Comparison of ENCODE assay signal across 13 cellular contexts in the genomic region with DNA sequence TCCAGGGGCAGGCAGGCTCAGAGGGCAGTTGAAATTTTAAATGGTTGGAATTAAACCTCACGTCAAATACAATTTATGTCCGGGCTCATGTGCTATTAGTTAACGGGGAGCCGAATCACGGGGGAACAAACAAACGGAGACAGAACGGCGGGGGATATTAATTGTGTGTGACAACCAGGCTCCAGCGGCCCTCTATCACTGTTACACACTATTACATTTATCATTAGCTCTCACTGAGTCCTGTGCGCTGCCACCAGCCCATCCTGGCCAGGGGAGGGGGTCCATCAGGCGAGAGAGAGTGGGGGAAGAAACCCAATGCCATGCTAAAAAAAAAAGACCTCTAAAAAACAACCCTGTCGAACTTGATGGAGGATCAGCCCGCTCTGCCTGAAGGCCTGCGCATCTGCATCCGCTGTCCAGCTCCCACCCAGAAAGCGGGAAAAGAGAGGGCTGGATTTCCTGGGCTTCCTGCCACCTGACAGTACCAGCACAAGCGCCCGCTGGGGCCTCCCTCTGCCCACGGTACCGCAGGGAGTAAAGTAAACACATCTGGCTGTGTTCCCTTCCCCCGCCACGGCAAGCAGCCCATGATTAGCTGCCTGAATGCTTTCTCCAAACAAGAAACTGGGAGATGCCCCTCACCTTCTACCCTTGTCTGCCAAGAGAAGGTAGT. TPM values are rescaled to one million over a fixed set of nuclear protein-coding genes. Genes with fewer than 3 reads are reported as not detected.
A peak's percentile ranks its signal among the peaks of the same experiment; 100 is the strongest.
DNase-seq lines count a peak whose midpoint lies in the region; TF ChIP-seq lines count a peak whose summit lies in the region.
"Had no signal": no experiment of that assay in that cellular context is flagged by ENCODE, and none has a peak within 500 bp of the region (broad histone marks: within the 10 kb centered on the region; RNA-seq: fewer than 3 reads in every experiment).

No MANE protein-coding gene starts in this region.

- H3K9me3 ChIP-seq in Caco-2 (no peaks in the 10 kb centered on the region), SJCRH30 (replicated peaks) (no peaks in the 10 kb centered on the region)
- H3K9me3 ChIP-seq: neutrophil had no signal

- DNase-seq in HFF-Myc (ENCODE audit: extremely low read depth, low read depth) (peak; percentile 11), NCI-H2227 (lab: John Stamatoyannopoulos, UW; ENCODE audit: unreplicated experiment) (peak; percentile 73), progenitor cell of endocrine pancreas (ENCODE audit: low spot score, unreplicated experiment) (no peak), NOMO-1 treated with dmso at 0.1 percent for 144 hours (lab: John Stamatoyannopoulos, UW; ENCODE audit: unreplicated experiment) (no peak), mucosa of gallbladder (ENCODE audit: low spot score) (no peak), Caco-2 (no peak), SJCRH30 (no peak)
- DNase-seq: effector CD4-positive, alpha-beta T cell; EL; NCI-H226; T-helper 2 cell had no signal

- no peak for TF ChIP-seq CTCF in HFF-Myc (IDR thresholded peaks at IDR 0.05; ENCODE audit: low read depth, low read length, missing control alignments)
- no peak for TF ChIP-seq CTCF in progenitor cell of endocrine pancreas (IDR thresholded peaks at IDR 0.05; ENCODE audit: unreplicated experiment)
- TF ChIP-seq CTCF in Caco-2 (IDR thresholded peaks at IDR 0.05; ENCODE audit: insufficient read depth in 1 of 2, low read depth in 1 of 2, low read length in 1 of 2, severe bottlenecking in 1 of 2, unreplicated experiment in 1 of 2) = no peak

- H3K27ac Mint-ChIP-seq in progenitor cell of endocrine pancreas (peak overlapping the region; percentile 85), Caco-2 (ENCODE audit: unreplicated experiment) (no peak overlapping the region)

- H3K4me1 Mint-ChIP-seq in progenitor cell of endocrine pancreas (ENCODE audit: low read depth) = peaks cover 23% of the 10 kb centered on the region
- H3K4me1 Mint-ChIP-seq in Caco-2 (ENCODE audit: low read depth, unreplicated experiment) = no peaks in the 10 kb centered on the region

- no peaks in the 10 kb centered on the region for H3K27me3 ChIP-seq in Caco-2 (replicated peaks; ENCODE audit: control insufficient read depth, insufficient read depth, low read length)
- H3K27me3 ChIP-seq in SJCRH30 = no peaks in the 10 kb centered on the region
- H3K27me3 ChIP-seq: neutrophil had no signal

- H3K36me3 ChIP-seq in Caco-2 (ENCODE audit: control insufficient read depth, insufficient read depth, low read length) (no peaks in the 10 kb centered on the region), SJCRH30 (peaks cover 84% of the 10 kb centered on the region)

- no peak overlapping the region for H3K4me3 ChIP-seq in HFF-Myc (replicated peaks; ENCODE audit: low read depth, low read length)
- no peak overlapping the region for H3K4me3 ChIP-seq in Caco-2 (ENCODE audit: low read depth, low read length)
- no peak overlapping the region for H3K4me3 ChIP-seq in SJCRH30

- peak overlapping the region; percentile 7 for H3K27ac ChIP-seq in cingulate gyrus (ENCODE audit: low read depth, low read length)
- H3K27ac ChIP-seq in SJCRH30 = no peak overlapping the region
- H3K27ac ChIP-seq: neutrophil had no signal

- POLR2A ChIA-PET in Caco-2 (lab: Charles Lee) = interaction anchor here (0.5 kb wide), 1 partner anchor 32 kb away, joined by 3 read pairs; no protein-coding TSS in a partner anchor

- H3K4me1 ChIP-seq in Caco-2 (no peaks in the 10 kb centered on the region), SJCRH30 (peaks cover 10% of the 10 kb centered on the region)

- H3K27me3 Mint-ChIP-seq in progenitor cell of endocrine pancreas (no peaks in the 10 kb centered on the region), Caco-2 (ENCODE audit: insufficient read depth, unreplicated experiment) (no peaks in the 10 kb centered on the region)

- H3K4me3 Mint-ChIP-seq in progenitor cell of endocrine pancreas (ENCODE audit: low read depth) = no peak overlapping the region
- H3K4me3 Mint-ChIP-seq in Caco-2 (ENCODE audit: unreplicated experiment) = no peak overlapping the region

- H3K9me3 Mint-ChIP-seq in progenitor cell of endocrine pancreas (ENCODE audit: low read depth) (no peaks in the 10 kb centered on the region), Caco-2 (ENCODE audit: unreplicated experiment) (no peaks in the 10 kb centered on the region)

- CTCF ChIA-PET in Caco-2 (lab: Charles Lee) = interaction anchor here (1.0 kb wide), 1 partner anchor 22 kb away, joined by 4 read pairs; no protein-coding TSS in a partner anchor

- intact Hi-C loops in Caco-2 (cut with micrococcal nuclease; ENCODE audit: unreplicated experiment) = no loop called here

- H3K36me3 Mint-ChIP-seq in progenitor cell of endocrine pancreas (ENCODE audit: insufficient read depth) (peaks cover 20% of the 10 kb centered on the region), Caco-2 (ENCODE audit: insufficient read depth, unreplicated experiment) (peaks cover 16% of the 10 kb centered on the region)

- BruUV-seq in Caco-2 (replicated peaks; lab: Mats Ljungman, UMichigan) = no TSS peak

RNA-seq across cellular contexts. Expression of a gene that starts 41.7 kb away (rescaled TPM):
- total RNA-seq in progenitor cell of endocrine pancreas (4.3 and 5.3 TPM in 2 replicates), mucosa of gallbladder (3.5 TPM), Caco-2 (2022) (2.1 and 2.2 TPM in 2 replicates)
- 91.7 and 96.8 TPM in 2 replicates for total RNA-seq in SJCRH30 (2014; rRNA removed; shearing (Covaris generic))

Comparison
In these comparisons a context has a peak if more than half of its experiments do, and no peak if none do; other contexts are left out.
1. DNase-seq: peak in HFF-Myc (single experiment) and NCI-H2227 (single experiment); none in progenitor cell of endocrine pancreas (single experiment), NOMO-1 treated with dmso at 0.1 percent for 144 hours (single experiment), mucosa of gallbladder (single experiment), Caco-2 (0 of 2) and SJCRH30 (0 of 2).
2. RNA of a gene that starts 41.7 kb away (total RNA-seq): 91.7 to 96.8 TPM in SJCRH30; 4.3 to 5.3 TPM in progenitor cell of endocrine pancreas, 3.5 TPM in mucosa of gallbladder (single experiment) and 2.1 to 2.2 TPM in Caco-2; every median in the first group is over 10 times any median in the second.